1 cellular context compared by ENCODE assay signal in genomic region chr10:75235375-75236177, GRCh38.
TF ChIP-seq lines count a peak whose summit lies in the region.

Gene COMTD1 (minus strand): TSS chr10:75235957. CDS start chr10:75235928, 29 bp downstream.

TF ChIP-seq in K562, 482 proteins besides CTCF, POLR2A, EP300 and RAD21 (continued from another document and continues in another):
- TF ChIP-seq THAP12 (CRISPR knock-in tag; IDR thresholded peaks at IDR 0.05) (peak; percentile 76), SLC30A9 (CRISPR knock-in tag; IDR thresholded peaks at IDR 0.05) (0 out of 2 replicates have a peak, but pooled peaks have one; percentile 28), HLTF (IDR thresholded peaks at IDR 0.05) (no peak), SRF (CRISPR knock-in tag; IDR thresholded peaks at IDR 0.05) (0 out of 4 replicates have a peak, but pooled peaks of 1 of the 2 experiments have one; percentile 56), TCF7 (IDR thresholded peaks at IDR 0.05; ENCODE audit: borderline replicate concordance) (no peak), MEF2D (tag; conservative IDR thresholded peaks at IDR 0.05; ENCODE audit: low read depth) (no peak), CREM (IDR thresholded peaks at IDR 0.05; ENCODE audit: low read depth) (peak; percentile 52), ZMIZ1 (IDR thresholded peaks at IDR 0.05; ENCODE audit: low read depth in 2 of 2, low read length in 2 of 2) (peak in 1 of 2 experiments; percentile 71; a peak in 1 of 4 replicates), ZKSCAN3 (CRISPR knock-in tag; IDR thresholded peaks at IDR 0.05) (no peak), THRB (CRISPR knock-in tag; conservative IDR thresholded peaks at IDR 0.05) (0 out of 2 replicates have a peak, but pooled peaks have one; percentile 19), PCBP2 (IDR thresholded peaks at IDR 0.05; ENCODE audit: low read depth, low read length, poor library complexity, severe bottlenecking) (no peak), ZNF143 (CRISPR knock-in tag; IDR thresholded peaks at IDR 0.05) (no peak), HINFP (tag; conservative IDR thresholded peaks at IDR 0.05; ENCODE audit: low read depth) (no peak), HDAC1 (IDR thresholded peaks at IDR 0.05) (peak in 1 of 2 experiments; percentile 76; a peak in 1 of 4 replicates), CREB3L1 (IDR thresholded peaks at IDR 0.05; ENCODE audit: borderline replicate concordance, low read depth) (no peak), MAFK (IDR thresholded peaks at IDR 0.05; ENCODE audit: low read length) (no peak), ZBTB49 (CRISPR knock-in tag; IDR thresholded peaks at IDR 0.05; ENCODE audit: borderline replicate concordance) (no peak), MEIS2 (IDR thresholded peaks at IDR 0.05; ENCODE audit: partially characterized antibody) (no peak), GATA2 (CRISPR knock-in tag; IDR thresholded peaks at IDR 0.05) (no peak), ZC3H11A (IDR thresholded peaks at IDR 0.05; ENCODE audit: low read depth, low read length) (0 out of 2 replicates have a peak, but pooled peaks have one; percentile 65), ZC3H4 (CRISPR knock-in tag; IDR thresholded peaks at IDR 0.05; ENCODE audit: borderline replicate concordance) (no peak), ZBTB26 (CRISPR knock-in tag; IDR thresholded peaks at IDR 0.05) (no peak), XRCC5 (IDR thresholded peaks at IDR 0.05; ENCODE audit: low read depth, low read length) (0 out of 2 replicates have a peak, but pooled peaks have one; percentile 88), ZBTB8A (IDR thresholded peaks at IDR 0.05; ENCODE audit: partially characterized antibody) (no peak), TBL1XR1 (IDR thresholded peaks at IDR 0.05; ENCODE audit: low read length in 2 of 2) (peak; percentile 28 to 36; a peak in 1 of 4 replicates), FOXJ3 (CRISPR knock-in tag; IDR thresholded peaks at IDR 0.05) (no peak), ZNF24 (IDR thresholded peaks at IDR 0.05) (no peak), IRF9 (tag; IDR thresholded peaks at IDR 0.05) (no peak), ZNF696 (CRISPR knock-in tag; conservative IDR thresholded peaks at IDR 0.05) (no peak), MYC (IDR thresholded peaks at IDR 0.05; ENCODE audit: low read depth, low read length) (peak; percentile 95), MYC (CRISPR knock-in tag; IDR thresholded peaks at IDR 0.05; ENCODE audit: borderline replicate concordance, low read depth) (peak; percentile 90), ZNF280B (CRISPR knock-in tag; IDR thresholded peaks at IDR 0.05) (no peak), ARHGAP35 (IDR thresholded peaks at IDR 0.05; ENCODE audit: partially characterized antibody) (no peak), FOXP4 (CRISPR knock-in tag; IDR thresholded peaks at IDR 0.05; ENCODE audit: borderline replicate concordance) (no peak), NFRKB (IDR thresholded peaks at IDR 0.05; ENCODE audit: low read depth) (peak; percentile 61; the same call in 1 of the 2 replicates), NCOA2 (IDR thresholded peaks at IDR 0.05; ENCODE audit: partially characterized antibody in 2 of 2) (no peak), ZNF445 (CRISPR knock-in tag; IDR thresholded peaks at IDR 0.05; ENCODE audit: low read depth) (no peak), FOXM1 (IDR thresholded peaks at IDR 0.05; ENCODE audit: low read depth) (no peak), FOXM1 (CRISPR knock-in tag; IDR thresholded peaks at IDR 0.05; ENCODE audit: low read depth) (peak; percentile 53; the same call in 1 of the 2 replicates), FOSL1 (tag; conservative IDR thresholded peaks at IDR 0.05) (no peak), PHF8 (IDR thresholded peaks at IDR 0.05; ENCODE audit: borderline replicate concordance, low read length) (peak; percentile 44; the same call in 1 of the 2 replicates), ZNF316 (IDR thresholded peaks at IDR 0.05) (no peak)
